In the genomic region with DNA sequence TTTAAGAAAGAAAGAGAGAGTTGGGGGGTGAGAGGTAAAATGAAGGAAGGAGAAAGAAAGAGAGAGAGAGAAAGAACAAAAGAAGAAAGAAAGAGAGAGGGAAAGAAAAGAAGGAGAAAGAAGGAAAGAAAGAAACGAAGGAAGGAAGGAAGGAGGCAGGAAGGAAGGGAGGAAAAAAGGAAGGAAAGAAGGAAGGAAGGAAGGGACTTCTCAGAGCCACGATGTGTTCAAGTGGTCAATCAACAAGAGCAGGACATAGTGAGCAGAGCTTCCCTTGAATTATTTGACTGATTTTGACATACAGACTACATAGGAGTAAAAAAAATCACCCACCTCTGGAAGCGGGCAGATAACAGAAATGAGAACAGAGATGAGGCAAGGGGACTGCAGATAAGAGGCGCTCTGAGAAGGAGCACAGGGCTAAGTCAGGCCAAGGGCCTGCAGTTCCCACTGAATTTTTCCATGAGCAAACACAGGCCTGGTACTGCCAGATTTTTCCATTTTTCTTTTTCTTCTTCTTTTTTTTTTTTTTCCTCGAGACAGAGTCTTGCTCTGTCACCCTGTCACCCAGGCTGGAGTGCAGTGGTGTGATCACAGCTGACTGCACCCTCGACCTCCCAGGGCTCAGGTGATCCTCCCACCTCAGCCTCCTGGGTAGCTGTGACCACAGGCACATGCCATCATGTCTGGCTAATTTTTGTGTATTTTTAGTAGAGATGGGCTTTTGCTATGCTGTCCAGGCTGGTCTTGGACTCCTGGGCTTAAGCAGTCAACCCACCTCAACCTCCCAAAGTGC, we compare ENCODE assay signal across 12 cellular contexts.
A peak's percentile ranks its signal among the peaks of the same experiment; 100 is the strongest.
DNase-seq lines count a peak whose midpoint lies in the region; ATAC-seq and TF ChIP-seq lines count a peak whose summit lies in the region.
"Had no signal": no experiment of that assay in that cellular context is flagged by ENCODE, and none has a peak within 500 bp of the region (broad histone marks: within the 10 kb centered on the region; RNA-seq: fewer than 3 reads in every experiment).

No MANE protein-coding gene starts in this region.

- ATAC-seq in heart left ventricle (peak; percentile 38 to 68 (median 55)), GM19023 (IDR thresholded peaks at IDR 0.05; ENCODE audit: unreplicated experiment) (no peak), HG03025 (IDR thresholded peaks at IDR 0.05; ENCODE audit: low FRiP score, unreplicated experiment) (no peak)

- H3K36me3 Mint-ChIP-seq in nephron progenitor cell (ENCODE audit: low read depth), result no peaks in the 10 kb centered on the region

- WGBS in heart left ventricle, 4 donors, result 44 to 54% (median 45%) methylated on average over 6 of the region's 6 CpGs

- H3K27me3 ChIP-seq in ACC112 (ENCODE audit: insufficient read depth, low read length) (no peaks in the 10 kb centered on the region), heart left ventricle (no peaks in the 10 kb centered on the region)

- intact Hi-C loops in heart left ventricle (cut with DNase I), result no loop called here

- H2AFZ ChIP-seq in ACC112 (ENCODE audit: low read length, unreplicated experiment), result peak overlapping the region; percentile 48

- peaks cover 11% of the 10 kb centered on the region for H3K27me3 Mint-ChIP-seq in nephron progenitor cell (ENCODE audit: low read depth, poor library complexity)
- H3K27me3 Mint-ChIP-seq: stimulated activated naive CD8-positive, alpha-beta T cell treated with anti-CD3 and anti-CD28 coated beads, Interleukin-15, amount 100 ng/mL, for 72 hours had no signal

- DNase-seq in UCSD-AML1 (lab: John Stamatoyannopoulos, UW; ENCODE audit: unreplicated experiment) (peak; percentile 25), heart left ventricle (peak in 1 of 5 donors; percentile 56), nephron progenitor cell (no peak), GM19238 (ENCODE audit: insufficient read length, low spot score) (no peak)
- DNase-seq in NK-92 treated with Interleukin-12 subunit alpha and Interleukin-12 subunit beta, amount 100 ng/mL, for 24 hours (lab: John Stamatoyannopoulos, UW), result no peak
- DNase-seq: effector memory CD4-positive, alpha-beta T cell; stimulated activated CD4-positive, alpha-beta T cell treated with anti-CD3 and anti-CD28 coated beads, Interleukin-4, amount 100 ng/mL, for 24 hours; stimulated activated naive CD8-positive, alpha-beta T cell treated with anti-CD3 and anti-CD28 coated beads, Interleukin-15, amount 100 ng/mL, for 72 hours; T-helper 9 cell had no signal

- H3K9me3 ChIP-seq in heart left ventricle, result no peaks in the 10 kb centered on the region

- no peak for TF ChIP-seq POLR2A in heart left ventricle (IDR thresholded peaks at IDR 0.05)

- H3K4me1 ChIP-seq in ACC112 (ENCODE audit: control insufficient read depth, insufficient read depth, low read length, unreplicated experiment) (peaks cover 39% of the 10 kb centered on the region), heart left ventricle (peaks cover 3 to 60% (median 46%) of the 10 kb centered on the region in 12 donors)

- no peak overlapping the region for H3K4me3 Mint-ChIP-seq in nephron progenitor cell
- H3K4me3 Mint-ChIP-seq: stimulated activated naive CD8-positive, alpha-beta T cell treated with anti-CD3 and anti-CD28 coated beads, Interleukin-15, amount 100 ng/mL, for 72 hours had no signal

- H3K4me1 Mint-ChIP-seq in nephron progenitor cell, result peaks cover 34% of the 10 kb centered on the region

- TF ChIP-seq CTCF in heart left ventricle (IDR thresholded peaks at IDR 0.05) (no peak), nephron progenitor cell (IDR thresholded peaks at IDR 0.05) (no peak)

- no peaks in the 10 kb centered on the region for H3K36me3 ChIP-seq in ACC112 (ENCODE audit: insufficient read depth, low read length)
- H3K36me3 ChIP-seq in heart left ventricle, result no peaks in the 10 kb centered on the region

- peak overlapping the region; percentile 49 for H3K27ac Mint-ChIP-seq in nephron progenitor cell

- H3K4me3 ChIP-seq in ACC112 (ENCODE audit: low read depth, low read length) (no peak overlapping the region), heart left ventricle (no peak overlapping the region)

- H3K27ac ChIP-seq in ACC112 (ENCODE audit: low read depth, low read length), result peak overlapping the region; percentile 62
- H3K27ac ChIP-seq in heart left ventricle, result peak overlapping the region; percentile 56 to 92 (median 82)

- no peaks in the 10 kb centered on the region for H3K9me3 Mint-ChIP-seq in nephron progenitor cell
- H3K9me3 Mint-ChIP-seq: stimulated activated naive CD8-positive, alpha-beta T cell treated with anti-CD3 and anti-CD28 coated beads, Interleukin-15, amount 100 ng/mL, for 72 hours had no signal

- no peaks in the 10 kb centered on the region for H3K79me2 ChIP-seq in ACC112 (ENCODE audit: control insufficient read depth, insufficient read depth, low read length, unreplicated experiment)

Comparison
In these comparisons a context has a peak if more than half of its experiments do, and no peak if none do; other contexts are left out.
1. ATAC-seq: peak in heart left ventricle (4 of 4); none in GM19023 (single experiment) and HG03025 (single experiment).